Comparison of ENCODE assay signal across 10 cellular contexts in the genomic region with DNA sequence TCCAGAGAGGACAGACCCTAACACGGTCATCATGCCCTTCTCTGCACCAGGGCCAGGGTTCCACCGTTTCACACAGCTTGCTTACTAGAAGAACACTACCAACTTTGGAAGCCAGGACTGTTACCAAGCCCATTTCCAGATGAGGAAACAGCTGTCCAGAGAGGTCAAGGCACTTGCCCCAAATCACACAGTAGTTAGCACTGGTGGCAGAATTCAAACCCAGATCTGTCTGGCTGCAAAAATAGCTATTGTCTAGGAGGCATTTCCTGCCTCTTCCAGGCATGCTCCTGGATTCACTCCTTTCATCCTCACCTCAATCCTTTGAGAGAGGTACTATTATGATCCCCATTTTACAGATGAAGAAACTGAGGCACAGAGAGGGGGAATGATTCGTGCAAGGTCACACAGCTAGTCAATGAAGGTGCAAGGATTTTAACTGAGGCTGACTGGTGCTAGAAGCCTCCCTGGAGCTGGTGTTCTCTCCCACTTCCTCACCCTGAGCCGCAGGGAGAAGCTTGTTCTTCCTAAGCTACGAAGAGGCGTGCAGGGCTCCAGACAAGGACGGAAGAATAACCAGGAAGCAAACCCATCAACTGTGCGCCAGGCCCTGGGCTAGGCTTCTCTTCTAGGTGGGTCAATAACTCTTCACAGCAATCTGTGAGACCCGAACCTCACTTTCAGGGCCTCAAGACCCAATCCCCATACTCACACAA. TPM values are rescaled to one million over a fixed set of nuclear protein-coding genes. Genes with fewer than 3 reads are reported as not detected.
DNase-seq lines count a peak whose midpoint lies in the region; ATAC-seq and TF ChIP-seq lines count a peak whose summit lies in the region.
"Had no signal": no experiment of that assay in that cellular context is flagged by ENCODE, and none has a peak within 500 bp of the region (broad histone marks: within the 10 kb centered on the region; RNA-seq: fewer than 3 reads in every experiment).

No MANE protein-coding gene starts in this region.

- TF ChIP-seq EP300 in SK-N-SH (IDR thresholded peaks at IDR 0.05; ENCODE audit: borderline replicate concordance in 1 of 2, low read depth in 1 of 2, low read length in 1 of 2), result no peak

- POLR2A ChIA-PET in RWPE1 (lab: Yijun Ruan, JAX; ENCODE audit: low non-redundant PET) (no interaction called here), SK-N-SH (lab: Yijun Ruan, JAX) (no interaction called here)

- no peaks in the 10 kb centered on the region for H3K9me2 ChIP-seq in SK-N-SH

- H3K27ac Mint-ChIP-seq in activated CD8-positive, alpha-beta memory T cell treated with anti-CD3 and anti-CD28 coated beads, Interleukin-2, amount 10 ng/mL, durations not matched to agents 7 days and 5 days, result peak overlapping the region; percentile 95

- no peak for ATAC-seq in activated CD8-positive, alpha-beta memory T cell treated with anti-CD3 and anti-CD28 coated beads, Interleukin-2, amount 10 ng/mL, durations not matched to agents 7 days and 5 days
- ATAC-seq in GM21423 (IDR thresholded peaks at IDR 0.05; ENCODE audit: unreplicated experiment), result no peak

- TF ChIP-seq RAD21 in SK-N-SH (IDR thresholded peaks at IDR 0.05; ENCODE audit: low read length), result no peak

- no peak overlapping the region for H3K4me2 ChIP-seq in SK-N-SH

- TF ChIP-seq CTCF in RWPE1 (conservative IDR thresholded peaks at IDR 0.05; ENCODE audit: low read depth) (no peak), GM10266 (IDR thresholded peaks at IDR 0.05; ENCODE audit: control insufficient read depth, insufficient read depth, low read depth, missing control alignments) (no peak), SK-N-SH (IDR thresholded peaks at IDR 0.05) (no peak)

- no peaks in the 10 kb centered on the region for H3K27me3 Mint-ChIP-seq in activated CD8-positive, alpha-beta memory T cell treated with anti-CD3 and anti-CD28 coated beads, Interleukin-2, amount 10 ng/mL, durations not matched to agents 7 days and 5 days

- WGBS in esophagus, 2 donors, result 76 to 82% methylated on average over 9 of the region's 9 CpGs
- WGBS in SK-N-SH (ENCODE audit: low lambda C conversion rate), result 92% methylated on average over 9 of the region's 9 CpGs

- H2AFZ ChIP-seq in SK-N-SH (ENCODE audit: low read depth), result no peak overlapping the region

- H3K4me1 Mint-ChIP-seq in activated CD8-positive, alpha-beta memory T cell treated with anti-CD3 and anti-CD28 coated beads, Interleukin-2, amount 10 ng/mL, durations not matched to agents 7 days and 5 days, result peaks cover 79% of the 10 kb centered on the region

- H3K27ac ChIP-seq in RWPE1 (peak overlapping the region; percentile 87), esophagus (ENCODE audit: low read depth in 2 of 2, low read length in 1 of 2) (peak overlapping the region; percentile 11 to 50), substantia nigra (ENCODE audit: low read depth, low read length, poor library complexity, severe bottlenecking) (peak overlapping the region; percentile 41), SK-N-SH (ENCODE audit: low read depth in 2 of 2, low read length in 1 of 2) (no peak overlapping the region)

- DNase-seq in activated CD8-positive, alpha-beta memory T cell treated with anti-CD3 and anti-CD28 coated beads, Interleukin-2, amount 10 ng/mL, durations not matched to agents 7 days and 5 days, result no peak
- no peak for DNase-seq in activated CD8-positive, alpha-beta memory T cell treated with anti-CD3 and anti-CD28 coated beads, Interleukin-2, amount 50 U/mL, for 48 hours
- DNase-seq in RWPE1 (ENCODE audit: low spot score) (no peak), substantia nigra (lab: John Stamatoyannopoulos, UW) (no peak), GM10266 (ENCODE audit: extremely low spot score) (no peak), SK-N-SH (no peak)
- DNase-seq: NCI-H524 had no signal

- H3F3A ChIP-seq in SK-N-SH (replicated peaks; ENCODE audit: insufficient read depth), result no peaks in the 10 kb centered on the region

- H3K36me3 Mint-ChIP-seq in activated CD8-positive, alpha-beta memory T cell treated with anti-CD3 and anti-CD28 coated beads, Interleukin-2, amount 10 ng/mL, durations not matched to agents 7 days and 5 days, result peaks cover 32% of the 10 kb centered on the region

- H3K9me3 ChIP-seq in esophagus (ENCODE audit: control insufficient read depth in 2 of 2, insufficient read depth in 1 of 2, low read depth in 1 of 2, low read length in 1 of 2) (no peaks in the 10 kb centered on the region), SK-N-SH (no peaks in the 10 kb centered on the region)

- H3K9me3 Mint-ChIP-seq in activated CD8-positive, alpha-beta memory T cell treated with anti-CD3 and anti-CD28 coated beads, Interleukin-2, amount 10 ng/mL, durations not matched to agents 7 days and 5 days (ENCODE audit: low read depth), result no peaks in the 10 kb centered on the region

- no peak overlapping the region for H3K9ac ChIP-seq in SK-N-SH

- no peaks in the 10 kb centered on the region for H3K27me3 ChIP-seq in esophagus (ENCODE audit: control insufficient read depth in 1 of 2, insufficient read depth in 2 of 2, low read length in 2 of 2)
- no peaks in the 10 kb centered on the region for H3K27me3 ChIP-seq in SK-N-SH (ENCODE audit: insufficient read depth)

- H3K4me3 ChIP-seq in esophagus (ENCODE audit: low read depth in 1 of 2, low read length in 2 of 2) (no peak overlapping the region), SK-N-SH (ENCODE audit: low read depth in 2 of 2, low read length in 1 of 2) (no peak overlapping the region)

- no peaks in the 10 kb centered on the region for H3K4me1 ChIP-seq in esophagus (ENCODE audit: control insufficient read depth in 2 of 2, insufficient read depth in 2 of 2, low read length in 1 of 2)
- H3K4me1 ChIP-seq in SK-N-SH (ENCODE audit: control insufficient read depth in 1 of 2, insufficient read depth in 2 of 2, low read depth in 1 of 2, low read length in 1 of 2), result peaks cover 7 to 11% of the 10 kb centered on the region in 2 experiments; a peak in 3 of 4 replicates

- CTCF ChIA-PET in activated CD8-positive, alpha-beta memory T cell treated with anti-CD3 and anti-CD28 coated beads, Interleukin-2, amount 10 ng/mL, durations not matched to agents 7 days and 5 days (lab: Charles Lee), result interaction anchor here (1.3 to 30.3 kb wide), 7 partner anchors 10 to 153 kb away, joined by 3 to 438 read pairs (median 4); no protein-coding TSS in a partner anchor
- CTCF ChIA-PET in RWPE1 (lab: Yijun Ruan, JAX), result interaction anchor here (1.1 to 1.2 kb wide), 2 partner anchors 22 to 44 kb away, joined by 3 to 4 read pairs; no protein-coding TSS in a partner anchor
- CTCF ChIA-PET in SK-N-SH (lab: Yijun Ruan, JAX), result interaction anchor here (1.0 to 4.7 kb wide), 3 partner anchors 21 to 44 kb away, joined by 3 to 24 read pairs (median 12); no protein-coding TSS in a partner anchor

- H4K20me1 ChIP-seq in SK-N-SH (ENCODE audit: insufficient read depth), result no peaks in the 10 kb centered on the region

- no peaks in the 10 kb centered on the region for H3K36me3 ChIP-seq in esophagus (ENCODE audit: control insufficient read depth in 2 of 2, insufficient read depth in 2 of 2, low read length in 1 of 2)
- H3K36me3 ChIP-seq in SK-N-SH (replicated peaks in 1 of 2; ENCODE audit: control insufficient read depth in 1 of 2, insufficient read depth in 2 of 2, low read length in 1 of 2), result no peaks in the 10 kb centered on the region

- H3K4me3 Mint-ChIP-seq in activated CD8-positive, alpha-beta memory T cell treated with anti-CD3 and anti-CD28 coated beads, Interleukin-2, amount 10 ng/mL, durations not matched to agents 7 days and 5 days, result peak overlapping the region; percentile 98

- no peaks in the 10 kb centered on the region for H3K79me2 ChIP-seq in SK-N-SH (ENCODE audit: insufficient read depth)

TF ChIP-seq in SK-N-SH, 30 proteins besides CTCF, POLR2A, EP300 and RAD21:
- no peak for TF ChIP-seq NRF1 (IDR thresholded peaks at IDR 0.05; ENCODE audit: low read depth, low read length)
- TF ChIP-seq MXI1 (IDR thresholded peaks at IDR 0.05; ENCODE audit: low read depth, low read length), result no peak
- TF ChIP-seq SIN3A (IDR thresholded peaks at IDR 0.05; ENCODE audit: borderline replicate concordance, low read depth, low read length), result no peak
TF ChIP-seq in SK-N-SH: peak in this region for 0.

RNA-seq across cellular contexts. Expression of gene LAPTM5, which starts 0.6 kb away (rescaled TPM):
- total RNA-seq in activated CD8-positive, alpha-beta memory T cell treated with anti-CD3 and anti-CD28 coated beads, Interleukin-2, amount 10 ng/mL, durations not matched to agents 7 days and 5 days, result 100 to 1,000 TPM; 326 to 386 TPM
- polyA plus RNA-seq in esophagus (10 to 100 TPM in 1 of 2 donors, 1 to 10 TPM in 1; 10.0 to 15.5 TPM), SK-N-SH (2012; rRNA removed) (1.0 and 1.1 TPM in 2 replicates)
- polyA plus RNA-seq in SK-N-SH (2012; cell fraction: cytosol; rRNA removed), result 0.85 and 0.89 TPM in 2 replicates
- polyA plus RNA-seq in SK-N-SH (2012; cell fraction: nucleus; rRNA removed), result 0.30 and 0.38 TPM in 2 replicates

RNA-seq across cellular contexts. Expression of gene MATN1, which starts 34.7 kb away (rescaled TPM):
- total RNA-seq in activated CD8-positive, alpha-beta memory T cell treated with anti-CD3 and anti-CD28 coated beads, Interleukin-2, amount 10 ng/mL, durations not matched to agents 7 days and 5 days, result under 1 TPM in 1 of 2 experiments, not detected in 1; 0.32 TPM
- polyA plus RNA-seq in esophagus (under 1 TPM; 0.01 to 0.02 TPM), SK-N-SH (2012; rRNA removed) (0.15 and 0.23 TPM in 2 replicates)
- 0.05 and 0.09 TPM in 2 replicates for polyA plus RNA-seq in SK-N-SH (2012; cell fraction: cytosol; rRNA removed)
- polyA plus RNA-seq in SK-N-SH (2012; cell fraction: nucleus; rRNA removed), result 1.3 and 1.4 TPM in 2 replicates
- total RNA-seq: epithelial cell of proximal tubule had no signal

Comparison
In these comparisons a context has a peak if more than half of its experiments do, and no peak if none do; other contexts are left out.
1. H3K27ac ChIP-seq: peak in RWPE1 (single experiment), esophagus (2 of 2) and substantia nigra (single experiment); none in SK-N-SH (0 of 2).